Comparison of ENCODE assay signal across 1 cellular context in the genomic region with DNA sequence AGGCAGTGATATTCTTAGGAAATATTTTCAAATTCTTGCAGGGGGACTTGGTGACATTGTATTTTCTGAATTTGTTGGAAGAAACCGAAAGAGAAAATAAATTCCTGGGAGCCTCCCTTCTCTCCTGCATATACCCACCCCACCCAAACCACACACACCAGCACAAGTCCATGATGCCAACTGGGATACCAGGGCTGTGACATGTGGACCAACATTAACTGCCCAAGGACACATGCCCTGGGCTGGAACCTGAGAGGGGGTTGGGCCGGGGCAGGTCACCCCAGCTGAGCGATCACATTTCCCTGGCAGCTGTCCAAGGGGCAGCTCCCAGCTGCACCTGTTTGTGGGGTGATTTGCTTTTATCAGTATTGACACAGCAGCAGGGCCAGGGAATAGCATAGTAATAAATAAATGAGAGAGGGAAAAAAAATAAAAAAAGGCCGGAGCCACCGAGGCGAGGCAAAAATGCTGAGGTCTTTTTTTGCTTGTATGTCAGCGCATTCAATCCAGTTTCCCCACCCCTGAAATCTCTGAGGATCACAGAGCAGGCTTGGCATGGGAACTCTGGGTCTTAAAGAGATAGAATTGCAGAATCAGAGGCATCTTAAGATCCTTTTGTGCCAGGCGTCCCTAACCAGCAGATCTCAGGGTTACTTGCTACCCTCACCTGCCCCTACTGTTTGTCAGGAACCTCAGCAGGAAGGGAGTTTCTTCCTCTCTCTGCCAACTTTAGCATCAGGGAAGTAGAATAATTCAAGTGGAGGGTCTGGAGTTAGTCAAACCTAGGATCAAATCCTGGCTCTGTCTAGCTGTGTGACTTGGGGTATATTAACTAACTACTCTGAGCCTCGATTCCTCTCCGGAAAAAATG.
TF ChIP-seq lines count a peak whose summit lies in the region.

No MANE protein-coding gene starts in this region.

TF ChIP-seq in HepG2, 621 proteins besides CTCF, POLR2A, EP300 and RAD21 (continued from another document and continues in another):
- TF ChIP-seq, protein P1, sequence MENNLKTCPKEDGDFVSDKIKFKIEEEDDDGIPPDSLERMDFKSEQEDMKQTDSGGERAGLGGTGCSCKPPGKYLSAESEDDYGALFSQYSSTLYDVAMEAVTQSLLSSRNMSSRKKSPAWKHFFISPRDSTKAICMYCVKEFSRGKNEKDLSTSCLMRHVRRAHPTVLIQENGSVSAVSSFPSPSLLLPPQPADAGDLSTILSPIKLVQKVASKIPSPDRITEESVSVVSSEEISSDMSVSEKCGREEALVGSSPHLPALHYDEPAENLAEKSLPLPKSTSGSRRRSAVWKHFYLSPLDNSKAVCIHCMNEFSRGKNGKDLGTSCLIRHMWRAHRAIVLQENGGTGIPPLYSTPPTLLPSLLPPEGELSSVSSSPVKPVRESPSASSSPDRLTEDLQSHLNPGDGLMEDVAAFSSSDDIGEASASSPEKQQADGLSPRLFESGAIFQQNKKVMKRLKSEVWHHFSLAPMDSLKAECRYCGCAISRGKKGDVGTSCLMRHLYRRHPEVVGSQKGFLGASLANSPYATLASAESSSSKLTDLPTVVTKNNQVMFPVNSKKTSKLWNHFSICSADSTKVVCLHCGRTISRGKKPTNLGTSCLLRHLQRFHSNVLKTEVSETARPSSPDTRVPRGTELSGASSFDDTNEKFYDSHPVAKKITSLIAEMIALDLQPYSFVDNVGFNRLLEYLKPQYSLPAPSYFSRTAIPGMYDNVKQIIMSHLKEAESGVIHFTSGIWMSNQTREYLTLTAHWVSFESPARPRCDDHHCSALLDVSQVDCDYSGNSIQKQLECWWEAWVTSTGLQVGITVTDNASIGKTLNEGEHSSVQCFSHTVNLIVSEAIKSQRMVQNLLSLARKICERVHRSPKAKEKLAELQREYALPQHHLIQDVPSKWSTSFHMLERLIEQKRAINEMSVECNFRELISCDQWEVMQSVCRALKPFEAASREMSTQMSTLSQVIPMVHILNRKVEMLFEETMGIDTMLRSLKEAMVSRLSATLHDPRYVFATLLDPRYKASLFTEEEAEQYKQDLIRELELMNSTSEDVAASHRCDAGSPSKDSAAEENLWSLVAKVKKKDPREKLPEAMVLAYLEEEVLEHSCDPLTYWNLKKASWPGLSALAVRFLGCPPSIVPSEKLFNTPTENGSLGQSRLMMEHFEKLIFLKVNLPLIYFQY (CRISPR knock-in tag; IDR thresholded peaks at IDR 0.05; ENCODE audit: borderline replicate concordance): peak; percentile 64; the same call in 1 of the 2 replicates
- TF ChIP-seq MIER3 (CRISPR knock-in tag; IDR thresholded peaks at IDR 0.05; ENCODE audit: borderline replicate concordance) (0 out of 2 replicates have a peak, but pooled peaks have one; percentile 35), HOXA3 (CRISPR knock-in tag; IDR thresholded peaks at IDR 0.05) (peak; percentile 58; the same call in 1 of the 2 replicates), MAFF (IDR thresholded peaks at IDR 0.05; ENCODE audit: low read depth, low read length) (peak; percentile 39; the same call in 1 of the 2 replicates), NAIF1 (CRISPR knock-in tag; IDR thresholded peaks at IDR 0.05; ENCODE audit: borderline replicate concordance) (peak; percentile 13; the same call in 1 of the 2 replicates), NR2F1 (CRISPR knock-in tag; IDR thresholded peaks at IDR 0.05) (peak; percentile 50 to 59; a peak in 3 of 4 replicates), E2F1 (CRISPR knock-in tag; IDR thresholded peaks at IDR 0.05) (no peak), PRDM4 (CRISPR knock-in tag; IDR thresholded peaks at IDR 0.05; ENCODE audit: borderline replicate concordance) (no peak), ISL2 (CRISPR knock-in tag; IDR thresholded peaks at IDR 0.05) (peak; percentile 67; the same call in 1 of the 2 replicates), ELF1 (CRISPR knock-in tag; IDR thresholded peaks at IDR 0.05) (0 out of 2 replicates have a peak, but pooled peaks have one; percentile 18), ZBTB37 (CRISPR knock-in tag; IDR thresholded peaks at IDR 0.05) (0 out of 2 replicates have a peak, but pooled peaks have one; percentile 12), ZSCAN21 (CRISPR knock-in tag; IDR thresholded peaks at IDR 0.05; ENCODE audit: borderline replicate concordance) (0 out of 2 replicates have a peak, but pooled peaks have one; percentile 25), MYC (CRISPR knock-in tag; IDR thresholded peaks at IDR 0.05; ENCODE audit: borderline replicate concordance) (peak; percentile 91; the same call in 1 of the 2 replicates), POGZ (CRISPR knock-in tag; IDR thresholded peaks at IDR 0.05) (0 out of 2 replicates have a peak, but pooled peaks have one; percentile 41), ZNF263 (CRISPR knock-in tag; IDR thresholded peaks at IDR 0.05) (no peak), GATAD2A (CRISPR knock-in tag; IDR thresholded peaks at IDR 0.05) (peak; percentile 95), ATF1 (CRISPR knock-in tag; IDR thresholded peaks at IDR 0.05) (0 out of 2 replicates have a peak, but pooled peaks have one; percentile 27), SMARCE1 (IDR thresholded peaks at IDR 0.05; ENCODE audit: borderline replicate concordance) (no peak), TRIM22 (IDR thresholded peaks at IDR 0.05) (no peak), ZNF232 (CRISPR knock-in tag; IDR thresholded peaks at IDR 0.05; ENCODE audit: borderline replicate concordance) (no peak), NFIC (IDR thresholded peaks at IDR 0.05; ENCODE audit: low read length) (peak; percentile 95)
- TF ChIP-seq, protein P2, sequence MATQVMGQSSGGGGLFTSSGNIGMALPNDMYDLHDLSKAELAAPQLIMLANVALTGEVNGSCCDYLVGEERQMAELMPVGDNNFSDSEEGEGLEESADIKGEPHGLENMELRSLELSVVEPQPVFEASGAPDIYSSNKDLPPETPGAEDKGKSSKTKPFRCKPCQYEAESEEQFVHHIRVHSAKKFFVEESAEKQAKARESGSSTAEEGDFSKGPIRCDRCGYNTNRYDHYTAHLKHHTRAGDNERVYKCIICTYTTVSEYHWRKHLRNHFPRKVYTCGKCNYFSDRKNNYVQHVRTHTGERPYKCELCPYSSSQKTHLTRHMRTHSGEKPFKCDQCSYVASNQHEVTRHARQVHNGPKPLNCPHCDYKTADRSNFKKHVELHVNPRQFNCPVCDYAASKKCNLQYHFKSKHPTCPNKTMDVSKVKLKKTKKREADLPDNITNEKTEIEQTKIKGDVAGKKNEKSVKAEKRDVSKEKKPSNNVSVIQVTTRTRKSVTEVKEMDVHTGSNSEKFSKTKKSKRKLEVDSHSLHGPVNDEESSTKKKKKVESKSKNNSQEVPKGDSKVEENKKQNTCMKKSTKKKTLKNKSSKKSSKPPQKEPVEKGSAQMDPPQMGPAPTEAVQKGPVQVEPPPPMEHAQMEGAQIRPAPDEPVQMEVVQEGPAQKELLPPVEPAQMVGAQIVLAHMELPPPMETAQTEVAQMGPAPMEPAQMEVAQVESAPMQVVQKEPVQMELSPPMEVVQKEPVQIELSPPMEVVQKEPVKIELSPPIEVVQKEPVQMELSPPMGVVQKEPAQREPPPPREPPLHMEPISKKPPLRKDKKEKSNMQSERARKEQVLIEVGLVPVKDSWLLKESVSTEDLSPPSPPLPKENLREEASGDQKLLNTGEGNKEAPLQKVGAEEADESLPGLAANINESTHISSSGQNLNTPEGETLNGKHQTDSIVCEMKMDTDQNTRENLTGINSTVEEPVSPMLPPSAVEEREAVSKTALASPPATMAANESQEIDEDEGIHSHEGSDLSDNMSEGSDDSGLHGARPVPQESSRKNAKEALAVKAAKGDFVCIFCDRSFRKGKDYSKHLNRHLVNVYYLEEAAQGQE (IDR thresholded peaks at IDR 0.05; ENCODE audit: borderline replicate concordance in 1 of 2, low read depth in 1 of 2, low read length in 2 of 2): peak in 1 of 2 experiments; percentile 32; a peak in 1 of 4 replicates
- TF ChIP-seq, protein P3, sequence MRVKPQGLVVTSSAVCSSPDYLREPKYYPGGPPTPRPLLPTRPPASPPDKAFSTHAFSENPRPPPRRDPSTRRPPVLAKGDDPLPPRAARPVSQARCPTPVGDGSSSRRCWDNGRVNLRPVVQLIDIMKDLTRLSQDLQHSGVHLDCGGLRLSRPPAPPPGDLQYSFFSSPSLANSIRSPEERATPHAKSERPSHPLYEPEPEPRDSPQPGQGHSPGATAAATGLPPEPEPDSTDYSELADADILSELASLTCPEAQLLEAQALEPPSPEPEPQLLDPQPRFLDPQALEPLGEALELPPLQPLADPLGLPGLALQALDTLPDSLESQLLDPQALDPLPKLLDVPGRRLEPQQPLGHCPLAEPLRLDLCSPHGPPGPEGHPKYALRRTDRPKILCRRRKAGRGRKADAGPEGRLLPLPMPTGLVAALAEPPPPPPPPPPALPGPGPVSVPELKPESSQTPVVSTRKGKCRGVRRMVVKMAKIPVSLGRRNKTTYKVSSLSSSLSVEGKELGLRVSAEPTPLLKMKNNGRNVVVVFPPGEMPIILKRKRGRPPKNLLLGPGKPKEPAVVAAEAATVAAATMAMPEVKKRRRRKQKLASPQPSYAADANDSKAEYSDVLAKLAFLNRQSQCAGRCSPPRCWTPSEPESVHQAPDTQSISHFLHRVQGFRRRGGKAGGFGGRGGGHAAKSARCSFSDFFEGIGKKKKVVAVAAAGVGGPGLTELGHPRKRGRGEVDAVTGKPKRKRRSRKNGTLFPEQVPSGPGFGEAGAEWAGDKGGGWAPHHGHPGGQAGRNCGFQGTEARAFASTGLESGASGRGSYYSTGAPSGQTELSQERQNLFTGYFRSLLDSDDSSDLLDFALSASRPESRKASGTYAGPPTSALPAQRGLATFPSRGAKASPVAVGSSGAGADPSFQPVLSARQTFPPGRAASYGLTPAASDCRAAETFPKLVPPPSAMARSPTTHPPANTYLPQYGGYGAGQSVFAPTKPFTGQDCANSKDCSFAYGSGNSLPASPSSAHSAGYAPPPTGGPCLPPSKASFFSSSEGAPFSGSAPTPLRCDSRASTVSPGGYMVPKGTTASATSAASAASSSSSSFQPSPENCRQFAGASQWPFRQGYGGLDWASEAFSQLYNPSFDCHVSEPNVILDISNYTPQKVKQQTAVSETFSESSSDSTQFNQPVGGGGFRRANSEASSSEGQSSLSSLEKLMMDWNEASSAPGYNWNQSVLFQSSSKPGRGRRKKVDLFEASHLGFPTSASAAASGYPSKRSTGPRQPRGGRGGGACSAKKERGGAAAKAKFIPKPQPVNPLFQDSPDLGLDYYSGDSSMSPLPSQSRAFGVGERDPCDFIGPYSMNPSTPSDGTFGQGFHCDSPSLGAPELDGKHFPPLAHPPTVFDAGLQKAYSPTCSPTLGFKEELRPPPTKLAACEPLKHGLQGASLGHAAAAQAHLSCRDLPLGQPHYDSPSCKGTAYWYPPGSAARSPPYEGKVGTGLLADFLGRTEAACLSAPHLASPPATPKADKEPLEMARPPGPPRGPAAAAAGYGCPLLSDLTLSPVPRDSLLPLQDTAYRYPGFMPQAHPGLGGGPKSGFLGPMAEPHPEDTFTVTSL (CRISPR knock-in tag; IDR thresholded peaks at IDR 0.05; ENCODE audit: borderline replicate concordance): peak; percentile 63; the same call in 1 of the 2 replicates
- TF ChIP-seq, protein P4, sequence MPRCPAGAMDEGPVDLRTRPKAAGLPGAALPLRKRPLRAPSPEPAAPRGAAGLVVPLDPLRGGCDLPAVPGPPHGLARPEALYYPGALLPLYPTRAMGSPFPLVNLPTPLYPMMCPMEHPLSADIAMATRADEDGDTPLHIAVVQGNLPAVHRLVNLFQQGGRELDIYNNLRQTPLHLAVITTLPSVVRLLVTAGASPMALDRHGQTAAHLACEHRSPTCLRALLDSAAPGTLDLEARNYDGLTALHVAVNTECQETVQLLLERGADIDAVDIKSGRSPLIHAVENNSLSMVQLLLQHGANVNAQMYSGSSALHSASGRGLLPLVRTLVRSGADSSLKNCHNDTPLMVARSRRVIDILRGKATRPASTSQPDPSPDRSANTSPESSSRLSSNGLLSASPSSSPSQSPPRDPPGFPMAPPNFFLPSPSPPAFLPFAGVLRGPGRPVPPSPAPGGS (CRISPR knock-in tag; IDR thresholded peaks at IDR 0.05): no peak
